17 cellular contexts compared by ENCODE assay signal in the genomic region with DNA sequence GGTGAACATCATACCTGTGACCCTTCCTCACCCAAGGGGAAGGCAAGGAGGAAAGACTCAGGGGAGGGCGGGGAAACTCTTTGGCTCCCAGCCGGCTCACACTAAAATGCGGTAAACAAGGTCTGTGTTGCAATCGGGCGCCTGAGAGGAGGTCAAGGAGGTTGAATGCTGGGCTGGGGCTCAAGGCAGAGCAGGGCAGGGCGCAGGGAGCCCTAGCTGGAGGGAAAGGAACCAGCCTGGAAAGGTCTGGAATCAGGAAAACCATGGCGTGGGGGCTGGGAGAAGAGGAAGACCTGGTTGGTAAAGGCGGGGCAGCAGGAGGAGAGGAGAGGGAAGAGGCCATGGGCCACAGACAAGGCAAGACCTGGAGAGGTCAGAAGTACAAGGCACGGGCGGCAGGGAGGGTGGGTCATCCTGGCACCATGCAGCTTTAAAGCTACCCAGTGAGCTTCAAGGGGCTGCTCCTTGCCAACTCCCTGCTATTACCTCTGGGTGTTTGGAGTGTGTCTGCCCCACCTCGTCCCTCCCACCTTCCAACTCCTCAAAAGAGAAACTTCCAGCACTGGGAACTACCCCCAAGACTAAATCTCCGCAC. TPM values are rescaled to one million over a fixed set of nuclear protein-coding genes. Genes with fewer than 3 reads are reported as not detected.
DNase-seq lines count a peak whose midpoint lies in the region; ATAC-seq and TF ChIP-seq lines count a peak whose summit lies in the region.
"Had no signal": no experiment of that assay in that cellular context is flagged by ENCODE, and none has a peak within 500 bp of the region (broad histone marks: within the 10 kb centered on the region; RNA-seq: fewer than 3 reads in every experiment).

No MANE protein-coding gene starts in this region.

- H3K27ac Mint-ChIP-seq in dendritic cell treated with granulocyte-macrophage colony-stimulating factor and Interleukin-4, amounts not matched to agents 40 ng/mL and 50 ng/mL, for 4 days: peak overlapping the region; percentile 61
- H3K27ac Mint-ChIP-seq in activated naive CD4-positive, alpha-beta T cell treated with anti-CD3 and anti-CD28 coated beads for 36 hours: no peak overlapping the region
- H3K27ac Mint-ChIP-seq: activated naive CD8-positive, alpha-beta T cell treated with anti-CD3 and anti-CD28 coated beads, Interleukin-2, amount 10 ng/mL, durations not matched to agents 7 days and 5 days; CD8-positive, alpha-beta memory T cell; effector memory CD8-positive, alpha-beta T cell had no signal

- H3K36me3 Mint-ChIP-seq in dendritic cell treated with granulocyte-macrophage colony-stimulating factor and Interleukin-4, amounts not matched to agents 40 ng/mL and 50 ng/mL, for 4 days (ENCODE audit: low read depth): no peaks in the 10 kb centered on the region
- no peaks in the 10 kb centered on the region for H3K36me3 Mint-ChIP-seq in activated naive CD4-positive, alpha-beta T cell treated with anti-CD3 and anti-CD28 coated beads for 36 hours (ENCODE audit: low read depth)
- H3K36me3 Mint-ChIP-seq: activated naive CD8-positive, alpha-beta T cell treated with anti-CD3 and anti-CD28 coated beads, Interleukin-2, amount 10 ng/mL, durations not matched to agents 7 days and 5 days; CD8-positive, alpha-beta memory T cell had no signal

- H3K36me3 ChIP-seq in mucosa of descending colon (ENCODE audit: low read depth): no peaks in the 10 kb centered on the region
- H3K36me3 ChIP-seq in transverse colon: no peaks in the 10 kb centered on the region
- H3K36me3 ChIP-seq: right atrium auricular region had no signal

- DNase-seq in DMS 273 (lab: John Stamatoyannopoulos, UW; ENCODE audit: unreplicated experiment) (peak; percentile 11), DMS 273 treated with DMSO at 0.1 percent for 48 hours (lab: John Stamatoyannopoulos, UW) (no peak), mucosa of descending colon (peak; percentile 87 to 89 (median 88)), transverse colon (peak; percentile 91)
- no peak for DNase-seq in activated naive CD4-positive, alpha-beta T cell treated with anti-CD3 and anti-CD28 coated beads for 36 hours
- DNase-seq: activated CD8-positive, alpha-beta memory T cell treated with anti-CD3 and anti-CD28 coated beads, Interleukin-2, amount 50 U/mL, for 4 hours; activated naive CD8-positive, alpha-beta T cell treated with anti-CD3 and anti-CD28 coated beads, Interleukin-2, amount 10 ng/mL, durations not matched to agents 7 days and 5 days; CD8-positive, alpha-beta memory T cell; effector memory CD8-positive, alpha-beta T cell; NCI-H1105 treated with DMSO at 0.1 percent for 48 hours; NCI-H526 treated with DMSO at 0.1 percent for 48 hours; SIG-M5 had no signal

- no peak for TF ChIP-seq EP300 in transverse colon (IDR thresholded peaks at IDR 0.05; ENCODE audit: low read depth)

- 32 to 46% methylated on average over 10 to 12 of the region's 12 CpGs for WGBS in transverse colon (ENCODE audit: low coverage in 1 of 2), 2 donors

- peak; percentile 67 for ATAC-seq in mucosa of descending colon
- no peak for ATAC-seq in GM18867 (IDR thresholded peaks at IDR 0.05; ENCODE audit: unreplicated experiment)
- no peak for ATAC-seq in HG02798 (IDR thresholded peaks at IDR 0.05; ENCODE audit: poor library complexity, unreplicated experiment)
- ATAC-seq: effector memory CD8-positive, alpha-beta T cell had no signal

- H3K4me1 ChIP-seq in mucosa of descending colon (ENCODE audit: low read depth): peaks cover 66% of the 10 kb centered on the region
- H3K4me1 ChIP-seq in transverse colon: peaks cover 0 to 91% (median 48%) of the 10 kb centered on the region in 4 donors

- H3K27ac ChIP-seq in transverse colon: peak overlapping the region; percentile 80 to 88 (median 87)
- H3K27ac ChIP-seq: 22Rv1, right atrium auricular region had no signal

- peak; percentile 50 for TF ChIP-seq POLR2A in transverse colon (IDR thresholded peaks at IDR 0.05)

- intact Hi-C loops in dendritic cell treated with granulocyte-macrophage colony-stimulating factor and Interleukin-4, amounts not matched to agents 40 ng/mL and 50 ng/mL, for 4 days (cut with micrococcal nuclease): no loop called here
- intact Hi-C loops in mucosa of descending colon (cut with DNase I, micrococcal nuclease): no loop called here
- intact Hi-C loops in transverse colon (cut with DNase I; ENCODE audit: low total_unique reads): no loop called here
- intact Hi-C loops in activated naive CD4-positive, alpha-beta T cell treated with anti-CD3 and anti-CD28 coated beads for 36 hours (cut with micrococcal nuclease): no loop called here

- peaks cover 2% of the 10 kb centered on the region for H3K9me3 Mint-ChIP-seq in dendritic cell treated with granulocyte-macrophage colony-stimulating factor and Interleukin-4, amounts not matched to agents 40 ng/mL and 50 ng/mL, for 4 days
- no peaks in the 10 kb centered on the region for H3K9me3 Mint-ChIP-seq in activated naive CD4-positive, alpha-beta T cell treated with anti-CD3 and anti-CD28 coated beads for 36 hours
- H3K9me3 Mint-ChIP-seq: effector memory CD8-positive, alpha-beta T cell had no signal

- in situ Hi-C loops in transverse colon (cut with MboI; ENCODE audit: low pct_ligation_motif_present in 1 of 4, low pct_unique_long_range_greater_than_20kb in 1 of 4, low sequenced_read_pairs in 3 of 4): no loop called here

- peak overlapping the region; percentile 39 for H3K4me3 Mint-ChIP-seq in dendritic cell treated with granulocyte-macrophage colony-stimulating factor and Interleukin-4, amounts not matched to agents 40 ng/mL and 50 ng/mL, for 4 days
- no peak overlapping the region for H3K4me3 Mint-ChIP-seq in activated naive CD4-positive, alpha-beta T cell treated with anti-CD3 and anti-CD28 coated beads for 36 hours
- H3K4me3 Mint-ChIP-seq: activated naive CD8-positive, alpha-beta T cell treated with anti-CD3 and anti-CD28 coated beads, Interleukin-2, amount 10 ng/mL, durations not matched to agents 7 days and 5 days; CD8-positive, alpha-beta memory T cell; effector memory CD8-positive, alpha-beta T cell had no signal

- no peaks in the 10 kb centered on the region for H3K27me3 ChIP-seq in transverse colon
- H3K27me3 ChIP-seq: right atrium auricular region had no signal

- CTCF ChIA-PET in activated naive CD4-positive, alpha-beta T cell treated with anti-CD3 and anti-CD28 coated beads for 36 hours (lab: Charles Lee): no interaction called here

- no peaks in the 10 kb centered on the region for H3K9me3 ChIP-seq in mucosa of descending colon
- no peaks in the 10 kb centered on the region for H3K9me3 ChIP-seq in transverse colon
- H3K9me3 ChIP-seq: right atrium auricular region had no signal

- no peak overlapping the region for H3K4me3 ChIP-seq in mucosa of descending colon
- peak overlapping the region in 1 of 4 donors; percentile 25 for H3K4me3 ChIP-seq in transverse colon
- H3K4me3 ChIP-seq: right atrium auricular region had no signal

- H3K27me3 Mint-ChIP-seq in dendritic cell treated with granulocyte-macrophage colony-stimulating factor and Interleukin-4, amounts not matched to agents 40 ng/mL and 50 ng/mL, for 4 days: peaks cover 71% of the 10 kb centered on the region
- H3K27me3 Mint-ChIP-seq in activated naive CD4-positive, alpha-beta T cell treated with anti-CD3 and anti-CD28 coated beads for 36 hours (ENCODE audit: low read depth): peaks cover 51% of the 10 kb centered on the region

- peaks cover 59% of the 10 kb centered on the region for H3K4me1 Mint-ChIP-seq in dendritic cell treated with granulocyte-macrophage colony-stimulating factor and Interleukin-4, amounts not matched to agents 40 ng/mL and 50 ng/mL, for 4 days (ENCODE audit: low read depth)
- no peaks in the 10 kb centered on the region for H3K4me1 Mint-ChIP-seq in activated naive CD4-positive, alpha-beta T cell treated with anti-CD3 and anti-CD28 coated beads for 36 hours (ENCODE audit: low read depth)
- H3K4me1 Mint-ChIP-seq: activated naive CD8-positive, alpha-beta T cell treated with anti-CD3 and anti-CD28 coated beads, Interleukin-2, amount 10 ng/mL, durations not matched to agents 7 days and 5 days had no signal

- TF ChIP-seq CTCF in mucosa of descending colon (IDR thresholded peaks at IDR 0.05): no peak
- TF ChIP-seq CTCF in transverse colon (IDR thresholded peaks at IDR 0.05): no peak

RNA-seq across cellular contexts. Expression of a gene that starts 4.8 kb away (rescaled TPM):
- total RNA-seq in mucosa of descending colon (100 to 1,000 TPM in 2 of 3 donors, 10 to 100 TPM in 1; 54.0 to 173 (median 100) TPM), transverse colon (100 to 1,000 TPM in 3 of 4 donors, 10 to 100 TPM in 1; 18.7 to 210 (median 157) TPM)
- not detected for total RNA-seq in activated naive CD4-positive, alpha-beta T cell treated with anti-CD3 and anti-CD28 coated beads for 36 hours
- total RNA-seq: activated naive CD8-positive, alpha-beta T cell treated with anti-CD3 and anti-CD28 coated beads, Interleukin-2, amount 10 ng/mL, durations not matched to agents 7 days and 5 days; CD8-positive, alpha-beta memory T cell had no signal

Comparison
In these comparisons a context has a peak if more than half of its experiments do, and no peak if none do; other contexts are left out.
1. DNase-seq: peak in DMS 273 (single experiment), mucosa of descending colon (3 of 3) and transverse colon (single experiment); none in DMS 273 treated with DMSO at 0.1 percent for 48 hours (single experiment) and activated naive CD4-positive, alpha-beta T cell treated with anti-CD3 and anti-CD28 coated beads for 36 hours (single experiment).
2. RNA of a gene that starts 4.8 kb away (total RNA-seq): 18.7 to 210 TPM in transverse colon and 54.0 to 173 TPM in mucosa of descending colon; not detected in activated naive CD4-positive, alpha-beta T cell treated with anti-CD3 and anti-CD28 coated beads for 36 hours; every median in the first group is over 10 times any median in the second.